ENCODE assay signal across 12 cellular contexts in genomic region chr9:129384887-129385614, GRCh38.
DNase-seq lines count a peak whose midpoint lies in the region; ATAC-seq and TF ChIP-seq lines count a peak whose summit lies in the region.
"Had no signal": no experiment of that assay in that cellular context is flagged by ENCODE, and none has a peak within 500 bp of the region (broad histone marks: within the 10 kb centered on the region; RNA-seq: fewer than 3 reads in every experiment).

No MANE protein-coding gene starts in this region.

- BruUV-seq in Panc1 (replicated peaks; lab: Mats Ljungman, UMichigan), result no TSS peak

- H3K27ac Mint-ChIP-seq in activated CD4-positive, alpha-beta T cell treated with anti-CD3 and anti-CD28 coated beads for 36 hours, result peak overlapping the region; percentile 58

- CTCF ChIA-PET in activated CD4-positive, alpha-beta T cell treated with anti-CD3 and anti-CD28 coated beads for 36 hours (lab: Charles Lee), result no interaction called here
- CTCF ChIA-PET in Panc1 (lab: Charles Lee), result no interaction called here

- no peaks in the 10 kb centered on the region for H3K36me3 ChIP-seq in Panc1 (ENCODE audit: control insufficient read depth, insufficient read depth, low read length)
- no peaks in the 10 kb centered on the region for H3K36me3 ChIP-seq in effector memory CD4-positive, alpha-beta T cell (ENCODE audit: control insufficient read depth, insufficient read depth, low read length)

- POLR2A ChIA-PET in activated CD4-positive, alpha-beta T cell treated with anti-CD3 and anti-CD28 coated beads for 36 hours (lab: Charles Lee), result no interaction called here
- POLR2A ChIA-PET in Panc1 (lab: Charles Lee), result no interaction called here

- H3K4me3 Mint-ChIP-seq in activated CD4-positive, alpha-beta T cell treated with anti-CD3 and anti-CD28 coated beads for 36 hours, result peak overlapping the region; percentile 44

- H3K27ac ChIP-seq in Panc1 (ENCODE audit: low read length), result peak overlapping the region; percentile 23; the same call in 1 of the 2 replicates
- H3K27ac ChIP-seq in effector memory CD4-positive, alpha-beta T cell (ENCODE audit: insufficient read depth, low read length, poor library complexity, severe bottlenecking), result peak overlapping the region; percentile 13

- TF ChIP-seq CTCF in Panc1 (IDR thresholded peaks at IDR 0.05), result no peak

- no peaks in the 10 kb centered on the region for H3K27me3 Mint-ChIP-seq in activated CD4-positive, alpha-beta T cell treated with anti-CD3 and anti-CD28 coated beads for 36 hours

- intact Hi-C loops in activated CD4-positive, alpha-beta T cell treated with anti-CD3 and anti-CD28 coated beads for 36 hours (cut with DNase I, micrococcal nuclease), result no loop called here
- intact Hi-C loops in Panc1 (cut with micrococcal nuclease; ENCODE audit: unreplicated experiment), result no loop called here
- intact Hi-C loops in sciatic nerve (cut with DNase I), result no loop called here

- no peak for DNase-seq in activated CD4-positive, alpha-beta T cell treated with anti-CD3 and anti-CD28 coated beads for 36 hours
- DNase-seq in activated CD4-positive, alpha-beta T cell treated with anti-CD3 and anti-CD28 coated beads for 4 hours, result no peak
- DNase-seq in Panc1 (ENCODE audit: low read depth, low spot score) (no peak), sciatic nerve (ENCODE audit: low spot score) (peak; percentile 57)
- DNase-seq in effector memory CD4-positive, alpha-beta T cell, result no peak
- DNase-seq: body of pancreas, DMS 273 treated with DMSO at 0.1 percent for 48 hours, NCI-H187, NCI-H774 had no signal

- no peaks in the 10 kb centered on the region for H3K27me3 ChIP-seq in Panc1 (ENCODE audit: control insufficient read depth, insufficient read depth, low read length)
- no peaks in the 10 kb centered on the region for H3K27me3 ChIP-seq in effector memory CD4-positive, alpha-beta T cell (replicated peaks; ENCODE audit: control insufficient read depth, insufficient read depth, low read length, poor library complexity, severe bottlenecking)
- H3K27me3 ChIP-seq: body of pancreas had no signal

- no peak overlapping the region for H3K4me3 ChIP-seq in Panc1 (ENCODE audit: low read depth in 2 of 2, low read length in 2 of 2)
- H3K4me3 ChIP-seq in effector memory CD4-positive, alpha-beta T cell (ENCODE audit: insufficient read depth, low read depth, low read length, poor library complexity, severe bottlenecking), result no peak overlapping the region
- H3K4me3 ChIP-seq: body of pancreas had no signal

- H3K9me3 ChIP-seq in Panc1 (ENCODE audit: control insufficient read depth, insufficient read depth, low read depth, low read length), result no peaks in the 10 kb centered on the region
- H3K9me3 ChIP-seq in effector memory CD4-positive, alpha-beta T cell (ENCODE audit: control insufficient read depth, low read length), result no peaks in the 10 kb centered on the region
- H3K9me3 ChIP-seq: body of pancreas had no signal

- H3K4me1 Mint-ChIP-seq in activated CD4-positive, alpha-beta T cell treated with anti-CD3 and anti-CD28 coated beads for 36 hours, result peaks cover 8% of the 10 kb centered on the region

- in situ Hi-C loops in Panc1 (cut with HindIII; ENCODE audit: low pct_unique_long_range_greater_than_20kb, low sequenced_read_pairs), result no loop called here

- peaks cover 6% of the 10 kb centered on the region for H3K4me1 ChIP-seq in Panc1 (ENCODE audit: control insufficient read depth, insufficient read depth, low read length)
- H3K4me1 ChIP-seq in effector memory CD4-positive, alpha-beta T cell (ENCODE audit: control insufficient read depth, insufficient read depth, low read length, poor library complexity, severe bottlenecking), result peaks cover 6% of the 10 kb centered on the region

- H3K36me3 Mint-ChIP-seq in activated CD4-positive, alpha-beta T cell treated with anti-CD3 and anti-CD28 coated beads for 36 hours (ENCODE audit: low read depth), result no peaks in the 10 kb centered on the region

- ATAC-seq in activated CD4-positive, alpha-beta T cell treated with anti-CD3 and anti-CD28 coated beads for 36 hours, result no peak
- ATAC-seq in Panc1 (no peak), sciatic nerve (no peak), GM21423 (IDR thresholded peaks at IDR 0.05; ENCODE audit: unreplicated experiment) (no peak), GM18502 (IDR thresholded peaks at IDR 0.05; ENCODE audit: poor library complexity, unreplicated experiment) (no peak), GM19452 (IDR thresholded peaks at IDR 0.05; ENCODE audit: unreplicated experiment) (no peak)
- ATAC-seq: body of pancreas had no signal

- H3K9me3 Mint-ChIP-seq in activated CD4-positive, alpha-beta T cell treated with anti-CD3 and anti-CD28 coated beads for 36 hours (ENCODE audit: low read depth), result no peaks in the 10 kb centered on the region
